1 cellular context compared by ENCODE assay signal in the genomic region with DNA sequence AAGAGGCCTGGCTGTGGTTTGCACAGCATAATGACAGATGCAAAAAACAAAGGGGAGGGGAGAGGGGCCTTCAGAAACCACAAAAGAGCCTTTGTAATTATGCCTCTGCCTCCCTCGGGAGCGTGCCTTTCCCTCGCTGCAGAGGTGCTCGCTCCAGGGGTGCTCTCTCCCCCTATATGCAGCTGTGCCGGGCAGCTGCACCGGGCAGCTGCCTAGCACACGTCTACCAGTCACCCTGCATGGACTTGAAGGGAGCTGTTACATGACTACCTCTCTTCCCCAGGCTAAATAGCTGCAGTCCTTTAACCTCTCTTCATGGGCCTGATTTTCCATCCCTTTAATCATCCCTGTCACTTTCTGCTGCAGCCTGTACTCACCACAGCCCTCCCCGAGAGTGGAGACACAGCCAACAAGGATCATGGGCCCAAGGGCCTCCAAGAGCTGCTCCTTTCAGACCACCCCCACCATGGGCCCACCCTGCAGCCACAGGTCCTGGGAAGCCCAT.
TF ChIP-seq lines count a peak whose summit lies in the region.

No MANE protein-coding gene starts in this region.

TF ChIP-seq in WTC11, 78 proteins besides CTCF, POLR2A, EP300 and RAD21 (continued from another document):
- TF ChIP-seq ZNF425 (CRISPR knock-in tag; conservative IDR thresholded peaks at IDR 0.05) (no peak), NFE2L1 (CRISPR knock-in tag; IDR thresholded peaks at IDR 0.05) (no peak), PRRX2 (CRISPR knock-in tag; IDR thresholded peaks at IDR 0.05) (no peak), ZBTB43 (CRISPR knock-in tag; IDR thresholded peaks at IDR 0.05) (no peak), GABPB1 (CRISPR knock-in tag; IDR thresholded peaks at IDR 0.05) (no peak), HMGA2 (CRISPR knock-in tag; IDR thresholded peaks at IDR 0.05) (no peak)
- TF ChIP-seq, protein P1, sequence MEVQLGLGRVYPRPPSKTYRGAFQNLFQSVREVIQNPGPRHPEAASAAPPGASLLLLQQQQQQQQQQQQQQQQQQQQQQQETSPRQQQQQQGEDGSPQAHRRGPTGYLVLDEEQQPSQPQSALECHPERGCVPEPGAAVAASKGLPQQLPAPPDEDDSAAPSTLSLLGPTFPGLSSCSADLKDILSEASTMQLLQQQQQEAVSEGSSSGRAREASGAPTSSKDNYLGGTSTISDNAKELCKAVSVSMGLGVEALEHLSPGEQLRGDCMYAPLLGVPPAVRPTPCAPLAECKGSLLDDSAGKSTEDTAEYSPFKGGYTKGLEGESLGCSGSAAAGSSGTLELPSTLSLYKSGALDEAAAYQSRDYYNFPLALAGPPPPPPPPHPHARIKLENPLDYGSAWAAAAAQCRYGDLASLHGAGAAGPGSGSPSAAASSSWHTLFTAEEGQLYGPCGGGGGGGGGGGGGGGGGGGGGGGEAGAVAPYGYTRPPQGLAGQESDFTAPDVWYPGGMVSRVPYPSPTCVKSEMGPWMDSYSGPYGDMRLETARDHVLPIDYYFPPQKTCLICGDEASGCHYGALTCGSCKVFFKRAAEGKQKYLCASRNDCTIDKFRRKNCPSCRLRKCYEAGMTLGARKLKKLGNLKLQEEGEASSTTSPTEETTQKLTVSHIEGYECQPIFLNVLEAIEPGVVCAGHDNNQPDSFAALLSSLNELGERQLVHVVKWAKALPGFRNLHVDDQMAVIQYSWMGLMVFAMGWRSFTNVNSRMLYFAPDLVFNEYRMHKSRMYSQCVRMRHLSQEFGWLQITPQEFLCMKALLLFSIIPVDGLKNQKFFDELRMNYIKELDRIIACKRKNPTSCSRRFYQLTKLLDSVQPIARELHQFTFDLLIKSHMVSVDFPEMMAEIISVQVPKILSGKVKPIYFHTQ (CRISPR knock-in tag; IDR thresholded peaks at IDR 0.05) = no peak
- TF ChIP-seq, protein P2, sequence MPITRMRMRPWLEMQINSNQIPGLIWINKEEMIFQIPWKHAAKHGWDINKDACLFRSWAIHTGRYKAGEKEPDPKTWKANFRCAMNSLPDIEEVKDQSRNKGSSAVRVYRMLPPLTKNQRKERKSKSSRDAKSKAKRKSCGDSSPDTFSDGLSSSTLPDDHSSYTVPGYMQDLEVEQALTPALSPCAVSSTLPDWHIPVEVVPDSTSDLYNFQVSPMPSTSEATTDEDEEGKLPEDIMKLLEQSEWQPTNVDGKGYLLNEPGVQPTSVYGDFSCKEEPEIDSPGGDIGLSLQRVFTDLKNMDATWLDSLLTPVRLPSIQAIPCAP (CRISPR knock-in tag; IDR thresholded peaks at IDR 0.05) = no peak
